ENCODE assay signal across 1 cellular context in genomic region chr1:89821322-89822108, GRCh38.
TF ChIP-seq lines count a peak whose summit lies in the region.

No MANE protein-coding gene starts in this region.

TF ChIP-seq in K562, 482 proteins besides CTCF, POLR2A, EP300 and RAD21 (continued from another document and continues in another):
- TF ChIP-seq IRF2 (CRISPR knock-in tag; IDR thresholded peaks at IDR 0.05) (no peak), ID3 (CRISPR knock-in tag; IDR thresholded peaks at IDR 0.05) (no peak), ID3 (tag; IDR thresholded peaks at IDR 0.05) (peak; percentile 24; the same call in 1 of the 2 replicates), RCOR1 (IDR thresholded peaks at IDR 0.05; ENCODE audit: borderline replicate concordance in 1 of 2, low read depth in 2 of 2, low read length in 2 of 2) (peak in 1 of 2 experiments; percentile 35; a peak in 1 of 4 replicates), NEUROD1 (IDR thresholded peaks at IDR 0.05; ENCODE audit: borderline replicate concordance, low read depth, low read length, partially characterized antibody) (no peak), CBFA2T3 (IDR thresholded peaks at IDR 0.05) (peak; percentile 4; the same call in 1 of the 2 replicates), POLR2G (IDR thresholded peaks at IDR 0.05; ENCODE audit: low read depth, low read length) (peak; percentile 86), FIP1L1 (IDR thresholded peaks at IDR 0.05; ENCODE audit: low read depth, low read length, poor library complexity, severe bottlenecking) (peak; percentile 57), MYC (IDR thresholded peaks at IDR 0.05; ENCODE audit: low read depth, low read length) (peak; percentile 83), MYC (CRISPR knock-in tag; IDR thresholded peaks at IDR 0.05; ENCODE audit: borderline replicate concordance, low read depth) (no peak), GATAD2B (IDR thresholded peaks at IDR 0.05; ENCODE audit: borderline replicate concordance) (0 out of 2 replicates have a peak, but pooled peaks have one; percentile 43), BRD9 (IDR thresholded peaks at IDR 0.05; ENCODE audit: low read depth, partially characterized antibody) (peak; percentile 66), MAZ (CRISPR knock-in tag; conservative IDR thresholded peaks at IDR 0.05 in 1 of 2, IDR thresholded peaks at IDR 0.05 in 1 of 2) (peak; percentile 64 to 77; a peak in 3 of 4 replicates), ZNF644 (tag; IDR thresholded peaks at IDR 0.05; ENCODE audit: low read depth) (no peak), SMARCB1 (IDR thresholded peaks at IDR 0.05; ENCODE audit: insufficient read length, low read depth) (no peak), MTA2 (IDR thresholded peaks at IDR 0.05; ENCODE audit: low read depth) (no peak), RBBP5 (IDR thresholded peaks at IDR 0.05; ENCODE audit: borderline replicate concordance, insufficient read depth, low read length, poor library complexity, severe bottlenecking) (peak; percentile 90), PHTF2 (CRISPR knock-in tag; IDR thresholded peaks at IDR 0.05) (no peak), TEAD1 (CRISPR knock-in tag; IDR thresholded peaks at IDR 0.05) (peak in 1 of 2 experiments; percentile 27; a peak in 1 of 4 replicates), ZNF79 (CRISPR knock-in tag; IDR thresholded peaks at IDR 0.05; ENCODE audit: low read depth) (no peak), DMBX1 (CRISPR knock-in tag; IDR thresholded peaks at IDR 0.05; ENCODE audit: borderline replicate concordance) (no peak), ZNF232 (CRISPR knock-in tag; IDR thresholded peaks at IDR 0.05) (no peak), SIN3A (IDR thresholded peaks at IDR 0.05; ENCODE audit: borderline replicate concordance in 2 of 2, control insufficient read depth in 1 of 2, low read depth in 2 of 2, low read length in 2 of 2) (0 out of 4 replicates have a peak, but pooled peaks of 1 of the 2 experiments have one; percentile 41), KLF16 (IDR thresholded peaks at IDR 0.05) (peak; percentile 94), GABPB1 (CRISPR knock-in tag; IDR thresholded peaks at IDR 0.05) (0 out of 2 replicates have a peak, but pooled peaks have one; percentile 50), TCF3 (CRISPR knock-in tag; IDR thresholded peaks at IDR 0.05) (no peak), GABPA (tag; conservative IDR thresholded peaks at IDR 0.05; ENCODE audit: low read depth) (no peak; the same call in 1 of the 2 replicates), PHF20 (IDR thresholded peaks at IDR 0.05; ENCODE audit: partially characterized antibody) (no peak), VEZF1 (CRISPR knock-in tag; IDR thresholded peaks at IDR 0.05) (peak; percentile 88), ZNF740 (CRISPR knock-in tag; IDR thresholded peaks at IDR 0.05) (0 out of 2 replicates have a peak, but pooled peaks have one; percentile 23), ZNF740 (tag; IDR thresholded peaks at IDR 0.05) (no peak), LEF1 (IDR thresholded peaks at IDR 0.05) (0 out of 2 replicates have a peak, but pooled peaks have one; percentile 25), ATF7 (IDR thresholded peaks at IDR 0.05) (peak; percentile 23), AFF1 (IDR thresholded peaks at IDR 0.05; ENCODE audit: low read depth in 1 of 2, partially characterized antibody in 2 of 2) (peak in 1 of 2 experiments; percentile 22), NFIC (IDR thresholded peaks at IDR 0.05) (no peak), ZNF431 (CRISPR knock-in tag; IDR thresholded peaks at IDR 0.05) (0 out of 2 replicates have a peak, but pooled peaks have one; percentile 27), SMAD3 (CRISPR knock-in tag; conservative IDR thresholded peaks at IDR 0.05) (0 out of 2 replicates have a peak, but pooled peaks have one; percentile 25), RBM14 (IDR thresholded peaks at IDR 0.05; ENCODE audit: borderline replicate concordance, insufficient read depth, low read depth, low read length) (0 out of 2 replicates have a peak, but pooled peaks have one; percentile 32), GATA2 (CRISPR knock-in tag; IDR thresholded peaks at IDR 0.05) (no peak), MCM5 (IDR thresholded peaks at IDR 0.05; ENCODE audit: low read depth) (no peak), CTCFL (IDR thresholded peaks at IDR 0.05; ENCODE audit: borderline replicate concordance, insufficient read depth, low read depth, low read length, poor library complexity, severe bottlenecking) (peak; percentile 2), HMGN3 (IDR thresholded peaks at IDR 0.05; ENCODE audit: borderline replicate concordance, extremely low read depth, insufficient read length, low read depth, low read length) (peak; percentile 64), TBP (optimal IDR thresholded peaks at IDR 0.05; ENCODE audit: low read depth, low read length) (peak; percentile 21), SUPT5H (IDR thresholded peaks at IDR 0.05) (peak; percentile 72; the same call in 1 of the 2 replicates), PHF21A (IDR thresholded peaks at IDR 0.05; ENCODE audit: borderline replicate concordance, low read depth) (peak; percentile 52; the same call in 1 of the 2 replicates), CTBP1 (IDR thresholded peaks at IDR 0.05; ENCODE audit: borderline replicate concordance) (peak; percentile 79), LCOR (CRISPR knock-in tag; IDR thresholded peaks at IDR 0.05) (peak; percentile 60; the same call in 1 of the 2 replicates), ZSCAN29 (IDR thresholded peaks at IDR 0.05) (peak; percentile 78), MEF2D (tag; conservative IDR thresholded peaks at IDR 0.05; ENCODE audit: low read depth) (no peak), PURB (CRISPR knock-in tag; IDR thresholded peaks at IDR 0.05; ENCODE audit: low read depth) (no peak), GATAD2A (IDR thresholded peaks at IDR 0.05) (0 out of 2 replicates have a peak, but pooled peaks have one; percentile 17), ZNF263 (CRISPR knock-in tag; IDR thresholded peaks at IDR 0.05; ENCODE audit: borderline replicate concordance) (peak; percentile 64; the same call in 1 of the 2 replicates), SNAPC5 (CRISPR knock-in tag; IDR thresholded peaks at IDR 0.05) (no peak), ZNF140 (CRISPR knock-in tag; IDR thresholded peaks at IDR 0.05) (no peak), SMAD4 (CRISPR knock-in tag; conservative IDR thresholded peaks at IDR 0.05) (peak; percentile 32), PHB (CRISPR knock-in tag; IDR thresholded peaks at IDR 0.05) (0 out of 2 replicates have a peak, but pooled peaks have one; percentile 69), ZBTB7A (IDR thresholded peaks at IDR 0.05; ENCODE audit: borderline replicate concordance, control insufficient read depth, low read depth, low read length) (peak; percentile 57; the same call in 1 of the 2 replicates), HDAC2 (IDR thresholded peaks at IDR 0.05) (peak; percentile 60; the same call in 1 of the 2 replicates), FOXK2 (conservative IDR thresholded peaks at IDR 0.05 in 1 of 2, IDR thresholded peaks at IDR 0.05 in 1 of 2; ENCODE audit: low read depth in 2 of 2) (0 out of 4 replicates have a peak, but pooled peaks of 1 of the 2 experiments have one; percentile 9), MNT (conservative IDR thresholded peaks at IDR 0.05) (peak in 1 of 2 experiments; percentile 53; a peak in 2 of 4 replicates), EP400 (IDR thresholded peaks at IDR 0.05) (peak; percentile 86), NCOR1 (IDR thresholded peaks at IDR 0.05) (peak; percentile 8; the same call in 1 of the 2 replicates), TGIF2 (CRISPR knock-in tag; IDR thresholded peaks at IDR 0.05) (0 out of 2 replicates have a peak, but pooled peaks have one; percentile 46), ZFX (CRISPR knock-in tag; IDR thresholded peaks at IDR 0.05) (peak; percentile 70), TFAP4 (CRISPR knock-in tag; IDR thresholded peaks at IDR 0.05; ENCODE audit: borderline replicate concordance) (peak; percentile 21; the same call in 1 of the 2 replicates), HES1 (IDR thresholded peaks at IDR 0.05; ENCODE audit: low read depth) (no peak)
